In the genomic region with DNA sequence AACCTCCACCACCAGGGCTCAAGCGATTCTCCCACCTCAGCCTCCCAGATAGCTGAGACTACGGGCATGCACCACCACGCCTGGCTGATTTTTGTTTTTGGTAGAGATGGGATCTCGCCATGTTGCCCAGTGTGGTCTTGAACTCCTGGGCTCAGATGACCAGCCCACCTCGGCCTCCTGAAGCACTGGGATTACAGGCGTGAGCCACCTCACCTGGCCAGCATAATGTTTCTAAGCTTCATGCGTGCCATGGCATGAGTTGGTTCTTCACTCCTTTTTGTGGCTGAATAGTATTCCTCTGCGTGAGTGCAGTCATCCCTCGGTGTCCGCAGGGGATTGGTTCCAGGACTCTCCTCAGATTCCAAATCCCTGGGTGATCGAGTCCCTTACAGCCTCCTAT, we compare ENCODE assay signal across 14 cellular contexts. TPM values are rescaled to one million over a fixed set of nuclear protein-coding genes. Genes with fewer than 3 reads are reported as not detected.
DNase-seq lines count a peak whose midpoint lies in the region; ATAC-seq, FAIRE-seq and TF ChIP-seq lines count a peak whose summit lies in the region.
"Had no signal": no experiment of that assay in that cellular context is flagged by ENCODE, and none has a peak within 500 bp of the region (broad histone marks: within the 10 kb centered on the region; RNA-seq: fewer than 3 reads in every experiment).

No MANE protein-coding gene starts in this region.

- H2BK5ac ChIP-seq in neuronal stem cell (ENCODE audit: low read length), result peak overlapping the region; percentile 95

- TF ChIP-seq POLR2A in K562 (conservative IDR thresholded peaks at IDR 0.05), result no peak

- H3K27me3 ChIP-seq in K562 (ENCODE audit: control insufficient read depth in 2 of 2, insufficient read depth in 2 of 2, low read length in 2 of 2) (peaks cover 8 to 12% of the 10 kb centered on the region in 2 experiments; a peak in 4 of 5 replicates), neuronal stem cell (ENCODE audit: control insufficient read depth in 3 of 3, insufficient read depth in 3 of 3, low read depth in 1 of 3, low read length in 3 of 3) (no peaks in the 10 kb centered on the region)

- H3K9me1 ChIP-seq in K562 (ENCODE audit: control insufficient read depth, insufficient read depth, low read length), result no peaks in the 10 kb centered on the region

- no peak overlapping the region for H2AK5ac ChIP-seq in neuronal stem cell (ENCODE audit: low read depth, low read length)

- peak overlapping the region; percentile 52 for H2BK15ac ChIP-seq in neuronal stem cell (ENCODE audit: low read length)

- 20% methylated on average over 11 of the region's 11 CpGs for WGBS in K562 (ENCODE audit: insufficient coverage, low coverage, missing lambda C conversion rate)
- no CpG with 5 or more reads among the region's 11 CpGs for WGBS in neuronal stem cell (ENCODE audit: extremely low coverage in 2 of 2, insufficient read length in 2 of 2, insufficient replicate concordance in 1 of 2), 2 donors

- no peak overlapping the region for H3K9ac ChIP-seq in K562 (ENCODE audit: insufficient read depth in 1 of 2, low read depth in 2 of 2, low read length in 2 of 2)
- no peak overlapping the region for H3K9ac ChIP-seq in neuronal stem cell (ENCODE audit: low read depth, low read length, poor library complexity)
- H3K9ac ChIP-seq: KMS-11 had no signal

- POLR2A ChIA-PET in K562 (lab: Yijun Ruan, JAX), result interaction anchor here (0.7 kb wide), 1 partner anchor 27 kb away, joined by 3 read pairs; no protein-coding TSS in a partner anchor

- peak overlapping the region; percentile 13 for H3K27ac Mint-ChIP-seq in Calu3 (ENCODE audit: unreplicated experiment)
- H3K27ac Mint-ChIP-seq in activated naive CD4-positive, alpha-beta T cell treated with anti-CD3 and anti-CD28 coated beads for 36 hours, result no peak overlapping the region

- H3K27ac ChIP-seq in K562 (ENCODE audit: extremely low read depth, low read depth, low read length) (no peak overlapping the region), neuronal stem cell (replicated peaks; ENCODE audit: low read length) (peak overlapping the region; percentile 44)
- H3K27ac ChIP-seq: HL-60, KMS-11 had no signal

- peak overlapping the region; percentile 68 for H4K91ac ChIP-seq in neuronal stem cell (ENCODE audit: low read depth, low read length, poor library complexity)

- peaks cover 2% of the 10 kb centered on the region for H3K79me1 ChIP-seq in neuronal stem cell (ENCODE audit: low read depth, low read length)

- no peak overlapping the region for H3K23ac ChIP-seq in neuronal stem cell (ENCODE audit: low read depth, low read length, poor library complexity)

- no peak overlapping the region for H4K8ac ChIP-seq in neuronal stem cell (ENCODE audit: low read depth, low read length)

- H3K4me1 ChIP-seq in K562 (replicated peaks in 1 of 2; ENCODE audit: control insufficient read depth in 2 of 2, insufficient read depth in 2 of 2, low read length in 2 of 2) (peaks cover 13 to 33% of the 10 kb centered on the region in 2 experiments; a peak in 3 of 5 replicates), neuronal stem cell (ENCODE audit: control insufficient read depth in 2 of 2, insufficient read depth in 1 of 2, low read depth in 1 of 2, low read length in 2 of 2) (peaks cover 10 to 17% of the 10 kb centered on the region in 2 donors)

- H3K36me3 ChIP-seq in K562 (ENCODE audit: control insufficient read depth, insufficient read depth, low read length) (no peaks in the 10 kb centered on the region), neuronal stem cell (replicated peaks in 1 of 2; ENCODE audit: control insufficient read depth in 2 of 2, insufficient read depth in 2 of 2, low read length in 2 of 2) (no peaks in the 10 kb centered on the region)

- TF ChIP-seq CTCF in Calu3 (IDR thresholded peaks at IDR 0.05; ENCODE audit: unreplicated experiment) (no peak), K562 (IDR thresholded peaks at IDR 0.05 in 2 of 3, conservative IDR thresholded peaks at IDR 0.05 in 1 of 3; ENCODE audit: insufficient read depth in 2 of 3, low read depth in 1 of 3, low read length in 3 of 3) (no peak)

- peaks cover 30% of the 10 kb centered on the region for H3K27me3 Mint-ChIP-seq in Calu3 (ENCODE audit: unreplicated experiment)
- no peaks in the 10 kb centered on the region for H3K27me3 Mint-ChIP-seq in activated naive CD4-positive, alpha-beta T cell treated with anti-CD3 and anti-CD28 coated beads for 36 hours (ENCODE audit: low read depth)

- H2BK12ac ChIP-seq in neuronal stem cell (ENCODE audit: low read length), result no peak overlapping the region

- H3K4me3 ChIP-seq in K562 (no peak overlapping the region), neuronal stem cell (ENCODE audit: low read length in 2 of 2) (no peak overlapping the region)

- DNase-seq in Calu3 (no peak), K562 (ENCODE audit: extremely low read depth in 1 of 4, low spot score in 3 of 4) (no peak), neuronal stem cell (ENCODE audit: low spot score) (no peak), AG20443 (ENCODE audit: low spot score) (no peak)
- DNase-seq in activated naive CD4-positive, alpha-beta T cell treated with anti-CD3 and anti-CD28 coated beads for 36 hours, result no peak
- DNase-seq: activated CD4-positive, alpha-beta T cell treated with anti-CD3 and anti-CD28 coated beads, Interleukin-2, amount 50 U/mL, for 4 hours; immature natural killer cell; NCI-H345; occipital lobe; stimulated activated CD4-positive, alpha-beta T cell treated with anti-CD3 and anti-CD28 coated beads, Interleukin-4, amount 100 ng/mL, for 4 hours had no signal

- H3K36me3 Mint-ChIP-seq in Calu3 (ENCODE audit: insufficient read depth, unreplicated experiment), result peaks cover 22% of the 10 kb centered on the region
- H3K36me3 Mint-ChIP-seq in activated naive CD4-positive, alpha-beta T cell treated with anti-CD3 and anti-CD28 coated beads for 36 hours (ENCODE audit: low read depth), result peaks cover 1% of the 10 kb centered on the region

- no peak for TF ChIP-seq EP300 in K562 (IDR thresholded peaks at IDR 0.05; ENCODE audit: low read length)

- H3K79me2 ChIP-seq in K562 (ENCODE audit: control insufficient read depth, insufficient read depth, low read length), result peaks cover 8% of the 10 kb centered on the region

- intact Hi-C loops in Calu3 (cut with micrococcal nuclease; ENCODE audit: unreplicated experiment) (loop anchor here (5.0 kb wide), 1 partner anchor 38 kb away; a partner anchor contains a TSS), K562 (cut with micrococcal nuclease) (no loop called here)
- intact Hi-C loops in activated naive CD4-positive, alpha-beta T cell treated with anti-CD3 and anti-CD28 coated beads for 36 hours (cut with micrococcal nuclease), result no loop called here

- ATAC-seq in K562, result no peak
- no peak for ATAC-seq in HG02973 (IDR thresholded peaks at IDR 0.05; ENCODE audit: unreplicated experiment)

- peaks cover 32% of the 10 kb centered on the region for H3K4me1 Mint-ChIP-seq in Calu3 (ENCODE audit: low read depth, unreplicated experiment)
- H3K4me1 Mint-ChIP-seq in activated naive CD4-positive, alpha-beta T cell treated with anti-CD3 and anti-CD28 coated beads for 36 hours (ENCODE audit: low read depth), result peaks cover 41% of the 10 kb centered on the region

- H3K4me3 Mint-ChIP-seq in Calu3 (ENCODE audit: low read depth, unreplicated experiment), result peak overlapping the region; percentile 62
- H3K4me3 Mint-ChIP-seq in activated naive CD4-positive, alpha-beta T cell treated with anti-CD3 and anti-CD28 coated beads for 36 hours, result no peak overlapping the region

- no peak for FAIRE-seq in K562 (lab: Jason Lieb, UNC)
- FAIRE-seq: urothelium cell line had no signal

- H3K18ac ChIP-seq in neuronal stem cell (ENCODE audit: low read length), result peak overlapping the region; percentile 48

- H3K4me2 ChIP-seq in K562 (ENCODE audit: insufficient read depth, low read length), result no peak overlapping the region
- no peak overlapping the region for H3K4me2 ChIP-seq in neuronal stem cell (ENCODE audit: insufficient read depth, low read length, poor library complexity, severe bottlenecking)
- H3K4me2 ChIP-seq: KMS-11 had no signal

- H3K9me3 Mint-ChIP-seq in Calu3 (ENCODE audit: low read depth, unreplicated experiment), result no peaks in the 10 kb centered on the region
- no peaks in the 10 kb centered on the region for H3K9me3 Mint-ChIP-seq in activated naive CD4-positive, alpha-beta T cell treated with anti-CD3 and anti-CD28 coated beads for 36 hours
- H3K9me3 Mint-ChIP-seq: immature natural killer cell had no signal

- 0 out of 2 replicates have a peak, but pooled peaks cover 6% of the 10 kb centered on the region for H4K20me1 ChIP-seq in K562 (replicated peaks; ENCODE audit: control insufficient read depth, insufficient read depth, low read length)

- no peak overlapping the region for H3K14ac ChIP-seq in neuronal stem cell (ENCODE audit: low read length)

- H2AFZ ChIP-seq in K562 (ENCODE audit: low read depth, low read length) (no peak overlapping the region), neuronal stem cell (ENCODE audit: low read length) (peak overlapping the region; percentile 86)

- no TSS peak for BruUV-seq in Calu3 (replicated peaks; lab: Mats Ljungman, UMichigan)
- BruUV-seq in K562 (replicated peaks; lab: Mats Ljungman, UMichigan), result no TSS peak

- in situ Hi-C loops in K562 (cut with MboI), result no loop called here

- no peak for TF ChIP-seq RAD21 in K562 (CRISPR knock-in tag; conservative IDR thresholded peaks at IDR 0.05 in 1 of 2, IDR thresholded peaks at IDR 0.05 in 1 of 2)

- H3K4ac ChIP-seq in neuronal stem cell (ENCODE audit: low read length), result no peak overlapping the region

- H3K9me3 ChIP-seq in K562 (replicated peaks; ENCODE audit: control insufficient read depth, insufficient read depth, low read depth, low read length), result no peaks in the 10 kb centered on the region
- H3K9me3 ChIP-seq in neuronal stem cell (replicated peaks in 1 of 2; ENCODE audit: control insufficient read depth in 2 of 2, insufficient read depth in 1 of 2, low read depth in 1 of 2, low read length in 2 of 2), result no peaks in the 10 kb centered on the region

- CTCF ChIA-PET in Calu3 (lab: Charles Lee) (interaction anchor here (0.6 kb wide), 1 partner anchor 16 kb away, joined by 5 read pairs; no protein-coding TSS in a partner anchor), K562 (lab: Yijun Ruan, JAX; ENCODE audit: low intra/inter-chr PET ratio) (no interaction called here)
- CTCF ChIA-PET in activated naive CD4-positive, alpha-beta T cell treated with anti-CD3 and anti-CD28 coated beads for 36 hours (lab: Charles Lee), result no interaction called here

- H2BK120ac ChIP-seq in neuronal stem cell (ENCODE audit: low read depth, low read length), result no peak overlapping the region

RNA-seq across cellular contexts. Expression of a gene that starts 4.2 kb away (rescaled TPM):
- 29.8 and 33.4 TPM in 2 replicates for total RNA-seq in Calu3 (2022)
- total RNA-seq in K562 (2011; cell fraction: chromatin; rRNA removed; ENCODE audit: low replicate concordance), result 39.4 and 55.2 TPM in 2 replicates
- total RNA-seq in K562 (2011; cell fraction: nucleolus; rRNA removed), result 10.7 TPM in 2 replicates
- total RNA-seq in K562 (2011; cell fraction: nucleoplasm; rRNA removed), result 25.4 and 86.3 TPM in 2 replicates
- total RNA-seq in K562 (2014; rRNA removed), result 3.8 and 5.9 TPM in 2 replicates
- 1.0 and 1.3 TPM in 2 replicates for total RNA-seq in K562 (2014; rRNA removed; fragmentation: Illumina TruSeq; extraction: Trizol)
- total RNA-seq in K562 (2015; rRNA removed; fragmentation: Illumina TruSeq; extraction: Trizol), result 1.2 and 1.3 TPM in 2 replicates
- total RNA-seq in K562 (2021), result 15.0 and 15.9 TPM in 2 replicates
- 1.6 and 3.3 TPM in 2 replicates for polyA plus RNA-seq in K562 (2011; rRNA removed)
- polyA plus RNA-seq in K562 (2011; cell fraction: cytosol; rRNA removed), result 3.0 and 6.5 TPM in 2 replicates
- 17.0 and 20.1 TPM in 2 replicates for polyA plus RNA-seq in K562 (2011; cell fraction: nucleus; rRNA removed)
- 6.7 and 9.7 TPM in 2 replicates for polyA plus RNA-seq in K562 (2012)
- 3.3 and 3.9 TPM in 2 replicates for polyA plus RNA-seq in K562 (2014; fragmentation: Illumina TruSeq; extraction: Trizol)
- polyA plus RNA-seq in K562 (2014; fragmentation: Nextera tagmentation; extraction: Ambion mirVana), result under 1 TPM; 0.06 to 0.08 TPM
- 3.4 and 4.9 TPM in 2 replicates for polyA plus RNA-seq in K562 (2014; rRNA removed)
- 3.0 and 4.6 TPM in 2 replicates for polyA minus RNA-seq in K562 (2011; rRNA and poly(A)+ RNA removed)
- 5.6 and 7.0 TPM in 2 replicates for polyA minus RNA-seq in K562 (2011; cell fraction: cytosol; rRNA and poly(A)+ RNA removed)
- 4.6 and 5.4 TPM in 2 replicates for polyA minus RNA-seq in K562 (2011; cell fraction: nucleus; rRNA and poly(A)+ RNA removed)
- 34.7 TPM for polyA plus RNA-seq in neuronal stem cell (2013, experiment 1 of 2)
- polyA plus RNA-seq in neuronal stem cell (2013, experiment 2 of 2), result 32.1 TPM
- 1 to 10 TPM; 6.1 to 6.5 TPM for total RNA-seq in activated naive CD4-positive, alpha-beta T cell treated with anti-CD3 and anti-CD28 coated beads for 36 hours

RNA-seq across cellular contexts. Expression of a gene that starts 14.4 kb away (rescaled TPM):
- total RNA-seq in Calu3 (2022) (18.6 and 23.0 TPM in 2 replicates), K562 (2014; rRNA removed) (5.9 and 7.3 TPM in 2 replicates), K562 (2014; rRNA removed; fragmentation: Illumina TruSeq; extraction: Trizol) (2.3 and 3.2 TPM in 2 replicates), K562 (2015; rRNA removed; fragmentation: Illumina TruSeq; extraction: Trizol) (4.7 and 5.5 TPM in 2 replicates), K562 (2021) (14.4 and 17.5 TPM in 2 replicates)
- 4.3 and 8.7 TPM in 2 replicates for total RNA-seq in K562 (2011; cell fraction: chromatin; rRNA removed; ENCODE audit: low replicate concordance)
- total RNA-seq in K562 (2011; cell fraction: nucleolus; rRNA removed), result 5.7 and 6.8 TPM in 2 replicates
- total RNA-seq in K562 (2011; cell fraction: nucleoplasm; rRNA removed), result 6.9 and 7.8 TPM in 2 replicates
- polyA plus RNA-seq in K562 (2011; rRNA removed) (3.8 and 4.7 TPM in 2 replicates), K562 (2014; fragmentation: Illumina TruSeq; extraction: Trizol) (8.7 TPM in 2 replicates), K562 (2014; fragmentation: Nextera tagmentation; extraction: Ambion mirVana) (under 1 TPM; 0.79 to 0.81 TPM), K562 (2014; rRNA removed) (5.7 and 5.8 TPM in 2 replicates)
- 3.5 and 7.4 TPM in 2 replicates for polyA plus RNA-seq in K562 (2011; cell fraction: cytosol; rRNA removed)
- polyA plus RNA-seq in K562 (2011; cell fraction: nucleus; rRNA removed), result 7.6 and 10.7 TPM in 2 replicates
- 10.6 and 12.2 TPM in 2 replicates for polyA plus RNA-seq in K562 (2012)
- polyA minus RNA-seq in K562 (2011; rRNA and poly(A)+ RNA removed), result 2.1 and 3.1 TPM in 2 replicates
- 5.5 and 6.6 TPM in 2 replicates for polyA minus RNA-seq in K562 (2011; cell fraction: cytosol; rRNA and poly(A)+ RNA removed)
- polyA minus RNA-seq in K562 (2011; cell fraction: nucleus; rRNA and poly(A)+ RNA removed), result 2.8 and 3.4 TPM in 2 replicates
- polyA plus RNA-seq in neuronal stem cell (2013, experiment 1 of 2), result 19.2 TPM
- 18.4 TPM for polyA plus RNA-seq in neuronal stem cell (2013, experiment 2 of 2)
- total RNA-seq in activated naive CD4-positive, alpha-beta T cell treated with anti-CD3 and anti-CD28 coated beads for 36 hours, result 10 to 100 TPM; 12.8 to 14.8 TPM

RNA-seq across cellular contexts. Expression of a gene that starts 15.2 kb away (rescaled TPM):
- total RNA-seq in Calu3 (2022) (18.5 and 21.8 TPM in 2 replicates), K562 (2014; rRNA removed) (14.7 and 23.6 TPM in 2 replicates), K562 (2014; rRNA removed; fragmentation: Illumina TruSeq; extraction: Trizol) (0.55 and 1.2 TPM in 2 replicates), K562 (2015; rRNA removed; fragmentation: Illumina TruSeq; extraction: Trizol) (5.6 and 6.4 TPM in 2 replicates), K562 (2021) (15.6 and 16.7 TPM in 2 replicates)
- 3.2 and 12.0 TPM in 2 replicates for total RNA-seq in K562 (2011; cell fraction: chromatin; rRNA removed; ENCODE audit: low replicate concordance)
- total RNA-seq in K562 (2011; cell fraction: nucleolus; rRNA removed), result 12.4 and 13.0 TPM in 2 replicates
- 7.3 and 7.5 TPM in 2 replicates for total RNA-seq in K562 (2011; cell fraction: nucleoplasm; rRNA removed)
- polyA plus RNA-seq in K562 (2011; rRNA removed) (2.9 and 3.7 TPM in 2 replicates), K562 (2014; fragmentation: Illumina TruSeq; extraction: Trizol) (1.4 and 5.4 TPM in 2 replicates), K562 (2014; fragmentation: Nextera tagmentation; extraction: Ambion mirVana) (under 1 TPM; 0.08 to 0.10 TPM), K562 (2014; rRNA removed) (13.1 and 14.4 TPM in 2 replicates)
- 6.8 and 21.8 TPM in 2 replicates for polyA plus RNA-seq in K562 (2011; cell fraction: cytosol; rRNA removed)
- 9.0 and 14.1 TPM in 2 replicates for polyA plus RNA-seq in K562 (2011; cell fraction: nucleus; rRNA removed)
- polyA plus RNA-seq in K562 (2012), result 7.6 and 20.4 TPM in 2 replicates
- polyA minus RNA-seq in K562 (2011; rRNA and poly(A)+ RNA removed), result 0.30 and 0.67 TPM in 2 replicates
- 5.1 and 7.1 TPM in 2 replicates for polyA minus RNA-seq in K562 (2011; cell fraction: cytosol; rRNA and poly(A)+ RNA removed)
- 5.9 and 6.3 TPM in 2 replicates for polyA minus RNA-seq in K562 (2011; cell fraction: nucleus; rRNA and poly(A)+ RNA removed)
- polyA plus RNA-seq in neuronal stem cell (2013, experiment 1 of 2), result 3.1 TPM
- polyA plus RNA-seq in neuronal stem cell (2013, experiment 2 of 2), result 3.8 TPM
- 10 to 100 TPM; 20.9 to 23.0 TPM for total RNA-seq in activated naive CD4-positive, alpha-beta T cell treated with anti-CD3 and anti-CD28 coated beads for 36 hours

RNA-seq across cellular contexts. Expression of a gene that starts 20.6 kb away (rescaled TPM):
- total RNA-seq in Calu3 (2022) (29.6 and 30.9 TPM in 2 replicates), K562 (2014; rRNA removed) (1.6 and 2.3 TPM in 2 replicates), K562 (2014; rRNA removed; fragmentation: Illumina TruSeq; extraction: Trizol) (0.29 and 0.40 TPM in 2 replicates), K562 (2015; rRNA removed; fragmentation: Illumina TruSeq; extraction: Trizol) (1.4 and 1.5 TPM in 2 replicates), K562 (2021) (18.6 and 18.8 TPM in 2 replicates)
- total RNA-seq in K562 (2011; cell fraction: chromatin; rRNA removed; ENCODE audit: low replicate concordance), result 2.2 and 8.0 TPM in 2 replicates
- total RNA-seq in K562 (2011; cell fraction: nucleolus; rRNA removed), result 8.0 and 10.0 TPM in 2 replicates
- total RNA-seq in K562 (2011; cell fraction: nucleoplasm; rRNA removed), result 4.9 and 5.2 TPM in 2 replicates
- polyA plus RNA-seq in K562 (2011; rRNA removed) (1.2 and 1.5 TPM in 2 replicates), K562 (2014; fragmentation: Illumina TruSeq; extraction: Trizol) (1.8 and 2.3 TPM in 2 replicates), K562 (2014; fragmentation: Nextera tagmentation; extraction: Ambion mirVana) (not detected), K562 (2014; rRNA removed) (6.7 and 6.9 TPM in 2 replicates)
- 2.0 and 9.6 TPM in 2 replicates for polyA plus RNA-seq in K562 (2011; cell fraction: cytosol; rRNA removed)
- 1.6 and 4.8 TPM in 2 replicates for polyA plus RNA-seq in K562 (2011; cell fraction: nucleus; rRNA removed)
- 6.0 and 10.0 TPM in 2 replicates for polyA plus RNA-seq in K562 (2012)
- polyA minus RNA-seq in K562 (2011; rRNA and poly(A)+ RNA removed), result 0.24 and 0.60 TPM in 2 replicates
- polyA minus RNA-seq in K562 (2011; cell fraction: cytosol; rRNA and poly(A)+ RNA removed), result 7.3 and 9.8 TPM in 2 replicates
- polyA minus RNA-seq in K562 (2011; cell fraction: nucleus; rRNA and poly(A)+ RNA removed), result 1.1 and 1.5 TPM in 2 replicates
- 12.2 TPM for polyA plus RNA-seq in neuronal stem cell (2013, experiment 1 of 2)
- 12.0 TPM for polyA plus RNA-seq in neuronal stem cell (2013, experiment 2 of 2)
- total RNA-seq in activated naive CD4-positive, alpha-beta T cell treated with anti-CD3 and anti-CD28 coated beads for 36 hours, result 10 to 100 TPM; 10.8 to 11.2 TPM

RNA-seq across cellular contexts. Expression of a gene that starts 39.5 kb away (rescaled TPM):
- total RNA-seq in Calu3 (2022), result 6.0 and 7.1 TPM in 2 replicates
- 6.3 and 14.3 TPM in 2 replicates for total RNA-seq in K562 (2011; cell fraction: chromatin; rRNA removed; ENCODE audit: low replicate concordance)
- total RNA-seq in K562 (2011; cell fraction: nucleolus; rRNA removed), result 10.0 and 12.5 TPM in 2 replicates
- total RNA-seq in K562 (2011; cell fraction: nucleoplasm; rRNA removed), result 7.7 and 9.6 TPM in 2 replicates
- 2.0 and 3.8 TPM in 2 replicates for total RNA-seq in K562 (2014; rRNA removed)
- total RNA-seq in K562 (2014; rRNA removed; fragmentation: Illumina TruSeq; extraction: Trizol), result 1.6 TPM in 2 replicates
- total RNA-seq in K562 (2015; rRNA removed; fragmentation: Illumina TruSeq; extraction: Trizol), result 2.7 and 3.2 TPM in 2 replicates
- total RNA-seq in K562 (2021), result 4.6 and 6.1 TPM in 2 replicates
- 2.1 and 3.5 TPM in 2 replicates for polyA plus RNA-seq in K562 (2011; rRNA removed)
- 2.0 and 4.3 TPM in 2 replicates for polyA plus RNA-seq in K562 (2011; cell fraction: cytosol; rRNA removed)
- polyA plus RNA-seq in K562 (2011; cell fraction: nucleus; rRNA removed), result 11.3 and 16.1 TPM in 2 replicates
- 7.3 and 7.9 TPM in 2 replicates for polyA plus RNA-seq in K562 (2012)
- polyA plus RNA-seq in K562 (2014; fragmentation: Illumina TruSeq; extraction: Trizol), result 4.1 and 5.1 TPM in 2 replicates
- polyA plus RNA-seq in K562 (2014; fragmentation: Nextera tagmentation; extraction: Ambion mirVana), result under 1 TPM; 0.14 to 0.17 TPM
- polyA plus RNA-seq in K562 (2014; rRNA removed), result 4.1 and 4.4 TPM in 2 replicates
- 1.4 TPM in 2 replicates for polyA minus RNA-seq in K562 (2011; rRNA and poly(A)+ RNA removed)
- 1.3 and 2.6 TPM in 2 replicates for polyA minus RNA-seq in K562 (2011; cell fraction: cytosol; rRNA and poly(A)+ RNA removed)
- polyA minus RNA-seq in K562 (2011; cell fraction: nucleus; rRNA and poly(A)+ RNA removed), result 2.7 TPM in 2 replicates
- 6.9 TPM for polyA plus RNA-seq in neuronal stem cell (2013, experiment 1 of 2)
- polyA plus RNA-seq in neuronal stem cell (2013, experiment 2 of 2), result 6.6 TPM
- 1 to 10 TPM; 3.7 to 4.0 TPM for total RNA-seq in activated naive CD4-positive, alpha-beta T cell treated with anti-CD3 and anti-CD28 coated beads for 36 hours
